In the genomic region with DNA sequence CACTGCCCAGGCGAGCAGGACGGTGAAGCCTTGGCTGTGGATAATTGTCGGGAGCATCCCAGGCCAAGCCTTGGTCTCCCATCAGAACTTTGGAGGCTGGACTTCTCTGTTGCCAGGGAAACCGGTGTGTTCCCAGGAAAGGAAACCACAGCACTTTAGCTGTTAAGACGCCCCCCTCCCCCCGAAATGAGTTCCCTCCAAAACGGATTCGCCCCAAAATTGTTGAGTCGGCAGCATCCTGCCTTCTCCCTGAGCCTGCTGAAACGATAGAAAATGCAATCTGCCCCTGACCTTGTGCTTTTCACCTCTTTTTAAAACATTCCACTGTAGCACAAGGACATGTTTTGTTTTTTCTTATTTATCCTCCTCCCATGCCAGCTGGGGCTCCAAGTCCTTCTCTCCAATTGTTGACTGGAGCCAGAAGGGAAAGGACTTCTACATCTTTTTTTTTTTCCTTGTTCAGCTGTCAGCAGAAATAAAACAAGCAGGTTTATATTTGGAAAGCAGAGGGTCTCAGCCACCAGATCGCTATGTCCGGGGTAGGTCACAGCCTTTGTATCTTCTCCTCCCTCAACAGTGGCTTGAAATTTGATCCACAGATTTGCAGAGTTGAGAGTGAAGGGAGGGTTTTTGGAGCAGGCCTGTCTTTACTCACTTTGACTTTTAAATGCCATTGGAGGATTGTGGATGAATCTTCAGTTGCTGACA, we compare ENCODE assay signal across 1 cellular context.
TF ChIP-seq lines count a peak whose summit lies in the region.

No MANE protein-coding gene starts in this region.

TF ChIP-seq in liver, 16 proteins besides CTCF, POLR2A, EP300 and RAD21 (continued from another document):
- TF ChIP-seq, protein P1, sequence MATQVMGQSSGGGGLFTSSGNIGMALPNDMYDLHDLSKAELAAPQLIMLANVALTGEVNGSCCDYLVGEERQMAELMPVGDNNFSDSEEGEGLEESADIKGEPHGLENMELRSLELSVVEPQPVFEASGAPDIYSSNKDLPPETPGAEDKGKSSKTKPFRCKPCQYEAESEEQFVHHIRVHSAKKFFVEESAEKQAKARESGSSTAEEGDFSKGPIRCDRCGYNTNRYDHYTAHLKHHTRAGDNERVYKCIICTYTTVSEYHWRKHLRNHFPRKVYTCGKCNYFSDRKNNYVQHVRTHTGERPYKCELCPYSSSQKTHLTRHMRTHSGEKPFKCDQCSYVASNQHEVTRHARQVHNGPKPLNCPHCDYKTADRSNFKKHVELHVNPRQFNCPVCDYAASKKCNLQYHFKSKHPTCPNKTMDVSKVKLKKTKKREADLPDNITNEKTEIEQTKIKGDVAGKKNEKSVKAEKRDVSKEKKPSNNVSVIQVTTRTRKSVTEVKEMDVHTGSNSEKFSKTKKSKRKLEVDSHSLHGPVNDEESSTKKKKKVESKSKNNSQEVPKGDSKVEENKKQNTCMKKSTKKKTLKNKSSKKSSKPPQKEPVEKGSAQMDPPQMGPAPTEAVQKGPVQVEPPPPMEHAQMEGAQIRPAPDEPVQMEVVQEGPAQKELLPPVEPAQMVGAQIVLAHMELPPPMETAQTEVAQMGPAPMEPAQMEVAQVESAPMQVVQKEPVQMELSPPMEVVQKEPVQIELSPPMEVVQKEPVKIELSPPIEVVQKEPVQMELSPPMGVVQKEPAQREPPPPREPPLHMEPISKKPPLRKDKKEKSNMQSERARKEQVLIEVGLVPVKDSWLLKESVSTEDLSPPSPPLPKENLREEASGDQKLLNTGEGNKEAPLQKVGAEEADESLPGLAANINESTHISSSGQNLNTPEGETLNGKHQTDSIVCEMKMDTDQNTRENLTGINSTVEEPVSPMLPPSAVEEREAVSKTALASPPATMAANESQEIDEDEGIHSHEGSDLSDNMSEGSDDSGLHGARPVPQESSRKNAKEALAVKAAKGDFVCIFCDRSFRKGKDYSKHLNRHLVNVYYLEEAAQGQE (IDR thresholded peaks at IDR 0.05), result no peak
- TF ChIP-seq, protein P2, sequence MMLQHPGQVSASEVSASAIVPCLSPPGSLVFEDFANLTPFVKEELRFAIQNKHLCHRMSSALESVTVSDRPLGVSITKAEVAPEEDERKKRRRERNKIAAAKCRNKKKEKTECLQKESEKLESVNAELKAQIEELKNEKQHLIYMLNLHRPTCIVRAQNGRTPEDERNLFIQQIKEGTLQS (IDR thresholded peaks at IDR 0.05), result no peak
- TF ChIP-seq HNF4A (conservative IDR thresholded peaks at IDR 0.05) (no peak), FOXA1 (IDR thresholded peaks at IDR 0.05) (no peak), GABPA (IDR thresholded peaks at IDR 0.05 in 1 of 2, conservative IDR thresholded peaks at IDR 0.05 in 1 of 2) (no peak)
